ENCODE assay signal across 8 cellular contexts in the genomic region with DNA sequence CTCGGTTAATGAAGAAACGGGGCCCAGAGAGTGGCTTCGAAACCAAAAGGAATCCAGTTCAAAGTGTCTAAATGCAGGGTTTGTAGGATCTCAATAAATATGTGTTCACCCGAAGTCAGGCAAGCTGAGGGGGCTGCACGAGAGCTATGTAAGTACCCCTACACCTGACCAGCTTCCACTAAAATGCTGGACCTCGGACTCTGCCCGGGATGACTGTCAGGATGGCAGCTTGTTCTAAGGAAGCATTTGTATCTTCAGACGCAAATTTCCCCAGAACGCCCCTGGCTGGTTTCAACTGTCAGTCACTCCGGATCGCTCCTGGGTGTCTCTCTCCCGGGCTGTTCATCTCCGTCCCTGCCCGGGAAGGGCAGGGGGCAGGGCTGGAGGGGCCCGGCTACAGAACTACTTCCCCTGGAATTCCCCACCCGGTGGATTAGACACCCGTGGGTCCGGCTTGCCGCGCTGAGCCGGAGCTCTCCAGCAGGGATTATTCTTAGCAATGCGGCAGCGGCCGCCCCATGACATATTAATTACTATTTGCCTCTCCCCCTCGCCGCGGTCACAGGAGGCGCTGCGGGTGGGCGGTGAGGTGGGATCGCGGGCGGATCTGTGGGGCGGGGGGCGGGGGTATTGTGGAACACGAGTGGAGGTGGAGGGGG.
A peak's percentile ranks its signal among the peaks of the same experiment; 100 is the strongest.
DNase-seq lines count a peak whose midpoint lies in the region; ATAC-seq and TF ChIP-seq lines count a peak whose summit lies in the region.

No MANE protein-coding gene starts in this region.

- H3K4me1 ChIP-seq in SJSA1 (replicated peaks): peaks cover 18% of the 10 kb centered on the region
- H3K4me1 ChIP-seq in CD8-positive, alpha-beta T cell (ENCODE audit: insufficient read depth, low read length): peaks cover 5% of the 10 kb centered on the region

- peaks cover 3% of the 10 kb centered on the region; the same call in 1 of the 2 replicates for H3K9me3 ChIP-seq in SJSA1 (replicated peaks)
- no peaks in the 10 kb centered on the region for H3K9me3 ChIP-seq in CD8-positive, alpha-beta T cell (ENCODE audit: low read length)

- H3K27me3 Mint-ChIP-seq in progenitor cell of endocrine pancreas: peaks cover 22% of the 10 kb centered on the region
- H3K27me3 Mint-ChIP-seq in CD8-positive, alpha-beta T cell (ENCODE audit: low read depth): peaks cover 45% of the 10 kb centered on the region

- peaks cover 13% of the 10 kb centered on the region for H3K4me1 Mint-ChIP-seq in progenitor cell of endocrine pancreas (ENCODE audit: low read depth)
- peaks cover 11% of the 10 kb centered on the region for H3K4me1 Mint-ChIP-seq in CD8-positive, alpha-beta T cell (ENCODE audit: low read depth)

- peak overlapping the region; percentile 40 for H3K4me3 ChIP-seq in SJSA1
- H3K4me3 ChIP-seq in CD8-positive, alpha-beta T cell (ENCODE audit: low read depth, low read length): no peak overlapping the region

- H3K27ac ChIP-seq in SJSA1: no peak overlapping the region
- no peak overlapping the region for H3K27ac ChIP-seq in CD8-positive, alpha-beta T cell (ENCODE audit: low read depth, low read length)

- H3K36me3 ChIP-seq in SJSA1: no peaks in the 10 kb centered on the region
- H3K36me3 ChIP-seq in CD8-positive, alpha-beta T cell (ENCODE audit: insufficient read depth, low read length): no peaks in the 10 kb centered on the region

- intact Hi-C loops in Right ventricle myocardium superior (cut with DNase I): no loop called here
- intact Hi-C loops in CD8-positive, alpha-beta T cell (cut with DNase I, micrococcal nuclease): no loop called here

- H3K27me3 ChIP-seq in SJSA1 (replicated peaks): peaks cover 28% of the 10 kb centered on the region
- no peaks in the 10 kb centered on the region for H3K27me3 ChIP-seq in CD8-positive, alpha-beta T cell (ENCODE audit: insufficient read depth, low read length)

- H3K9me3 Mint-ChIP-seq in progenitor cell of endocrine pancreas (ENCODE audit: low read depth): no peaks in the 10 kb centered on the region
- no peaks in the 10 kb centered on the region for H3K9me3 Mint-ChIP-seq in CD8-positive, alpha-beta T cell

- no peak for TF ChIP-seq CTCF in progenitor cell of endocrine pancreas (IDR thresholded peaks at IDR 0.05; ENCODE audit: unreplicated experiment)
- TF ChIP-seq CTCF in CD8-positive, alpha-beta T cell (IDR thresholded peaks at IDR 0.05): no peak

- CTCF ChIA-PET in CD8-positive, alpha-beta T cell (lab: Charles Lee): no interaction called here

- peak overlapping the region; percentile 92 for H3K4me3 Mint-ChIP-seq in progenitor cell of endocrine pancreas (ENCODE audit: low read depth)
- no peak overlapping the region for H3K4me3 Mint-ChIP-seq in CD8-positive, alpha-beta T cell

- ATAC-seq in Right ventricle myocardium superior (ENCODE audit: poor library complexity): peak; percentile 65
- no peak for ATAC-seq in CD8-positive, alpha-beta T cell

- H3K36me3 Mint-ChIP-seq in progenitor cell of endocrine pancreas (ENCODE audit: insufficient read depth): peaks cover 1% of the 10 kb centered on the region
- no peaks in the 10 kb centered on the region for H3K36me3 Mint-ChIP-seq in CD8-positive, alpha-beta T cell

- POLR2A ChIA-PET in CD8-positive, alpha-beta T cell (lab: Charles Lee): no interaction called here

- peak overlapping the region; percentile 78 for H3K27ac Mint-ChIP-seq in progenitor cell of endocrine pancreas
- H3K27ac Mint-ChIP-seq in CD8-positive, alpha-beta T cell: no peak overlapping the region

- peak; percentile 30 for DNase-seq in GM03348 (ENCODE audit: low spot score)
- DNase-seq in SJSA1 (ENCODE audit: low read depth in 1 of 2, low spot score in 2 of 2): no peak
- no peak for DNase-seq in Right ventricle myocardium superior
- no peak for DNase-seq in progenitor cell of endocrine pancreas (ENCODE audit: low spot score, unreplicated experiment)
- no peak for DNase-seq in NOMO-1 treated with dmso at 0.1 percent for 144 hours (lab: John Stamatoyannopoulos, UW; ENCODE audit: unreplicated experiment)
- no peak for DNase-seq in CD8-positive, alpha-beta T cell
- DNase-seq in foreskin melanocyte: no peak
- no peak for DNase-seq in mucosa of gallbladder (ENCODE audit: low spot score)
